ENCODE assay signal across 13 cellular contexts in the genomic region with DNA sequence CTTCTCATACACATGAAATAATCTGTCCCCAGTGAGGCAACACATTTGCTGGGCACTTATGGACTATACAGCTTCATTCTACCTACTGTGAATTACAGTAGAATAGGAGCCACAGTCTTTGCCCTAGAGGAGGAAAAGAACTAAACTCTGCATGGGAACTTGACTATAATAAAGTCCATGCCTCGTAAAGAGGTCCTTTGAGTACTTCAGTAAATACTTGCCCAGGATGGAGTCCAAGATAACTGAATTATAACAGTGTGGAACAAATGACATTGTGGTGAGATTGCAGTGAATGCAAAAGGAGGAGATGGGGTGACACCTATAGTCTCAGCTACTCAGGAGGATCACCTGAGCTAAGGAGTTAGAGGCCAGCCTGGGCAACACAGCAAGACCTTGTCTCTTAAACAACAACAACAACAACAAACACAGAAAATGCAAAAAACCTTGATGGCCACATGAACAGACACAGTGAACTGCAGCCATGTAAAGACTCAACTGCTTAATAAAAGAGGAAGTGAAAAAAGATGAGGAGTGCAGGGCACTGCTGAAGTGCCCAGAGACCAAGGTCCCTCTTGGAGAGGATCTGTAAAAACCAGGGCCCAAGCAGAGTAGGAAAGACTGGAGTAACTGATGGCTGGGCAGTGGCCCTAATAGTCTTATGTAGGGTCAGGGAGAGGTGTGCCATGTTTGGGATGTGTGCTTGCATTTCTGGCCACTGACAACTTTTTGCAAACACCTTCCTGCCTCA. TPM values are rescaled to one million over a fixed set of nuclear protein-coding genes. Genes with fewer than 3 reads are reported as not detected.
DNase-seq lines count a peak whose midpoint lies in the region; ATAC-seq, FAIRE-seq and TF ChIP-seq lines count a peak whose summit lies in the region.
"Had no signal": no experiment of that assay in that cellular context is flagged by ENCODE, and none has a peak within 500 bp of the region (broad histone marks: within the 10 kb centered on the region; RNA-seq: fewer than 3 reads in every experiment).

No MANE protein-coding gene starts in this region.

- TF ChIP-seq CTCF in DOHH2 (IDR thresholded peaks at IDR 0.05; ENCODE audit: low read depth, low read length, poor library complexity, severe bottlenecking) (no peak), LNCaP clone FGC (IDR thresholded peaks at IDR 0.05; ENCODE audit: control insufficient read depth, extremely low read depth, insufficient read depth) (no peak), colonic mucosa (IDR thresholded peaks at IDR 0.05) (no peak), HepG2 (CRISPR knock-in tag; IDR thresholded peaks at IDR 0.05) (no peak)

- DNase-seq in LNCaP clone FGC (ENCODE audit: low read depth) (peak; percentile 89), colonic mucosa (no peak), HEK293T (ENCODE audit: extremely low spot score) (no peak), HepG2 (ENCODE audit: low spot score) (no peak), HK-2 (ENCODE audit: unreplicated experiment) (no peak), DMS114 treated with DMSO at 0.1 percent for 48 hours (lab: John Stamatoyannopoulos, UW; ENCODE audit: unreplicated experiment) (no peak)
- DNase-seq: activated gamma-delta T cell, midbrain had no signal

- ATAC-seq in GM21515 (IDR thresholded peaks at IDR 0.05; ENCODE audit: unreplicated experiment), result peak; percentile 49
- no peak for ATAC-seq in HepG2

- H4K20me1 ChIP-seq in DOHH2 (ENCODE audit: control insufficient read depth, insufficient read depth, low read depth, low read length) (peaks cover 14% of the 10 kb centered on the region), HepG2 (ENCODE audit: insufficient read depth, low read length) (peaks cover 4% of the 10 kb centered on the region; the same call in 1 of the 2 replicates)

- H3K79me2 ChIP-seq in DOHH2 (ENCODE audit: control insufficient read depth, low read length) (peaks cover 76% of the 10 kb centered on the region), HepG2 (ENCODE audit: insufficient read depth, low read length) (peaks cover 68% of the 10 kb centered on the region)

- intact Hi-C loops in colonic mucosa (cut with DNase I), result no loop called here
- intact Hi-C loops in HepG2 (cut with micrococcal nuclease; ENCODE audit: unreplicated experiment), result no loop called here

- H3K9me2 ChIP-seq in DOHH2 (replicated peaks; ENCODE audit: control insufficient read depth, low read length), result no peaks in the 10 kb centered on the region

- H3K4me2 ChIP-seq in DOHH2 (ENCODE audit: low read length) (peak overlapping the region; percentile 40), HepG2 (ENCODE audit: low read depth, low read length) (no peak overlapping the region)

- no peak for FAIRE-seq in HepG2 (lab: Jason Lieb, UNC)
- FAIRE-seq: colon had no signal

- H3K9ac ChIP-seq in colonic mucosa (ENCODE audit: low read depth in 2 of 2, low read length in 2 of 2) (peak overlapping the region in 1 of 2 donors; percentile 30), HepG2 (ENCODE audit: insufficient read depth, low read depth, low read length) (no peak overlapping the region)

- POLR2A ChIA-PET in HEK293T (lab: Yijun Ruan, JAX) (no interaction called here), HepG2 (lab: Yijun Ruan, JAX) (interaction anchor here (1.3 kb wide), 1 partner anchor 11 kb away, joined by 6 read pairs; no protein-coding TSS in a partner anchor)

- H3K9me3 ChIP-seq in DOHH2 (ENCODE audit: control insufficient read depth, insufficient read depth, low read length) (no peaks in the 10 kb centered on the region), colonic mucosa (no peaks in the 10 kb centered on the region), HepG2 (ENCODE audit: low read length) (no peaks in the 10 kb centered on the region)

- TF ChIP-seq EP300 in HepG2 (IDR thresholded peaks at IDR 0.05; ENCODE audit: low read depth in 2 of 2, low read length in 2 of 2), result no peak
- no peak for TF ChIP-seq EP300 in HepG2 (CRISPR knock-in tag; IDR thresholded peaks at IDR 0.05; ENCODE audit: borderline replicate concordance)

- H3K4me1 ChIP-seq in DOHH2 (ENCODE audit: control insufficient read depth, low read length) (peaks cover 47% of the 10 kb centered on the region), colonic mucosa (peaks cover 43% of the 10 kb centered on the region), HepG2 (ENCODE audit: insufficient read depth, low read length) (peaks cover 51% of the 10 kb centered on the region)

- in situ Hi-C loops in HepG2 (cut with HindIII; ENCODE audit: extremely low pct_ligation_motif_present, low pct_unique_long_range_greater_than_20kb), result no loop called here

- H2AFZ ChIP-seq in HepG2 (ENCODE audit: low read length), result no peak overlapping the region

- CTCF ChIA-PET in HEK293T (lab: Yijun Ruan, JAX) (no interaction called here), HepG2 (lab: Yijun Ruan, JAX; ENCODE audit: low intra/inter-chr PET ratio, low total read pairs) (no interaction called here)

- no peak for TF ChIP-seq RAD21 in HepG2 (CRISPR knock-in tag; IDR thresholded peaks at IDR 0.05)

- BruUV-seq in HepG2 (replicated peaks; lab: Mats Ljungman, UMichigan), result no TSS peak

- TF ChIP-seq POLR2A in HepG2 (IDR thresholded peaks at IDR 0.05; ENCODE audit: insufficient read depth in 1 of 2, low read depth in 2 of 2, low read length in 2 of 2), result no peak

- H3K4me3 ChIP-seq in DOHH2 (ENCODE audit: low read length) (peak overlapping the region; percentile 35), LNCaP clone FGC (ENCODE audit: low read depth, low read length) (no peak overlapping the region), colonic mucosa (no peak overlapping the region), HepG2 (replicated peaks in 1 of 3; ENCODE audit: insufficient read depth in 1 of 3, low read depth in 2 of 3, low read length in 3 of 3) (no peak overlapping the region)
- H3K4me3 ChIP-seq: skin epidermis had no signal

- peaks cover 64% of the 10 kb centered on the region for H3K36me3 ChIP-seq in DOHH2 (ENCODE audit: control insufficient read depth, low read length)
- H3K36me3 ChIP-seq in colonic mucosa, result no peaks in the 10 kb centered on the region
- peaks cover 30 to 58% of the 10 kb centered on the region in 2 experiments for H3K36me3 ChIP-seq in HepG2 (replicated peaks in 1 of 2; ENCODE audit: control insufficient read depth in 1 of 2, insufficient read depth in 2 of 2, low read length in 2 of 2)

- 97% methylated on average over 1 of the region's 1 CpG for WGBS in HepG2 (ENCODE audit: low lambda C conversion rate)

- no peaks in the 10 kb centered on the region for H3K27me3 ChIP-seq in DOHH2 (ENCODE audit: control insufficient read depth, low read length)
- no peaks in the 10 kb centered on the region for H3K27me3 ChIP-seq in colonic mucosa
- no peaks in the 10 kb centered on the region; a peak in 1 of 5 replicates for H3K27me3 ChIP-seq in HepG2 (ENCODE audit: control insufficient read depth in 1 of 2, insufficient read depth in 2 of 2, low read length in 2 of 2)

- H3F3A ChIP-seq in DOHH2 (ENCODE audit: control insufficient read depth, insufficient read depth), result peaks cover 14% of the 10 kb centered on the region

- peak overlapping the region; percentile 35 for H3K27ac ChIP-seq in DOHH2 (ENCODE audit: low read depth, low read length)
- peak overlapping the region; percentile 54 for H3K27ac ChIP-seq in colonic mucosa
- H3K27ac ChIP-seq in HepG2 (ENCODE audit: extremely low read length, insufficient read depth, low read length), result no peak overlapping the region
- H3K27ac ChIP-seq: skin epidermis had no signal

RNA-seq across cellular contexts. Expression of gene MRPS18A, which starts 3.7 kb away (rescaled TPM):
- total RNA-seq in colonic mucosa, result 100 to 1,000 TPM in 1 of 2 donors, 10 to 100 TPM in 1; 83.6 to 120 TPM
- 89.1 and 100 TPM in 2 replicates for total RNA-seq in HepG2 (2016; rRNA removed; fragmentation: Illumina TruSeq; extraction: Trizol)
- 51.0 and 53.1 TPM in 2 replicates for total RNA-seq in HepG2 (2016; cell fraction: cytosol; rRNA removed; fragmentation: Illumina TruSeq; extraction: Trizol; ENCODE audit: low read depth)
- 92.0 and 115 TPM in 2 replicates for total RNA-seq in HepG2 (2016; cell fraction: insoluble cytoplasmic fraction; rRNA removed; fragmentation: Illumina TruSeq; extraction: Trizol)
- total RNA-seq in HepG2 (2016; cell fraction: membrane; rRNA removed; fragmentation: Illumina TruSeq; extraction: Trizol), result 52.2 and 52.5 TPM in 2 replicates
- 44.5 and 50.5 TPM in 2 replicates for total RNA-seq in HepG2 (2016; cell fraction: nucleus; rRNA removed; fragmentation: Illumina TruSeq; extraction: Trizol)
- polyA plus RNA-seq in HepG2 (2011; rRNA removed), result 87.8 and 102 TPM in 2 replicates
- polyA plus RNA-seq in HepG2 (2011; cell fraction: cytosol; rRNA removed), result 108 and 150 TPM in 2 replicates
- polyA plus RNA-seq in HepG2 (2011; cell fraction: nucleus; rRNA removed), result 43.7 and 43.9 TPM in 2 replicates
- polyA plus RNA-seq in HepG2 (2012), result 56.6 and 66.1 TPM in 2 replicates
- 59.0 and 63.6 TPM in 2 replicates for polyA plus RNA-seq in HepG2 (2016; cell fraction: cytosol; fragmentation: Illumina TruSeq; extraction: Trizol; ENCODE audit: low read depth)
- 121 and 138 TPM in 2 replicates for polyA plus RNA-seq in HepG2 (2016; cell fraction: insoluble cytoplasmic fraction; fragmentation: Illumina TruSeq; extraction: Trizol; ENCODE audit: low read depth)
- polyA plus RNA-seq in HepG2 (2016; cell fraction: membrane; fragmentation: Illumina TruSeq; extraction: Trizol; ENCODE audit: low read depth), result 49.5 and 50.7 TPM in 2 replicates
- polyA plus RNA-seq in HepG2 (2016; cell fraction: nucleus; fragmentation: Illumina TruSeq; extraction: Trizol; ENCODE audit: insufficient read depth, low read depth), result 49.3 and 56.1 TPM in 2 replicates
- polyA minus RNA-seq in HepG2 (2011; rRNA and poly(A)+ RNA removed; ENCODE audit: low replicate concordance), result 146 and 147 TPM in 2 replicates
- 32.4 and 35.6 TPM in 2 replicates for polyA minus RNA-seq in HepG2 (2011; cell fraction: cytosol; rRNA and poly(A)+ RNA removed)
- 65.1 and 66.4 TPM in 2 replicates for polyA minus RNA-seq in HepG2 (2011; cell fraction: nucleus; rRNA and poly(A)+ RNA removed)

RNA-seq across cellular contexts. Expression of gene RSPH9, which starts 39.0 kb away (rescaled TPM):
- total RNA-seq in colonic mucosa (not detected), HepG2 (2016; rRNA removed; fragmentation: Illumina TruSeq; extraction: Trizol) (0.04 TPM in 1 of 2 replicates, not detected in the other)
- not detected in 2 replicates for total RNA-seq in HepG2 (2016; cell fraction: cytosol; rRNA removed; fragmentation: Illumina TruSeq; extraction: Trizol; ENCODE audit: low read depth)
- total RNA-seq in HepG2 (2016; cell fraction: insoluble cytoplasmic fraction; rRNA removed; fragmentation: Illumina TruSeq; extraction: Trizol), result not detected in 2 replicates
- total RNA-seq in HepG2 (2016; cell fraction: membrane; rRNA removed; fragmentation: Illumina TruSeq; extraction: Trizol), result not detected in 2 replicates
- total RNA-seq in HepG2 (2016; cell fraction: nucleus; rRNA removed; fragmentation: Illumina TruSeq; extraction: Trizol), result not detected in 2 replicates
- polyA plus RNA-seq in HepG2 (2011; rRNA removed), result not detected in 2 replicates
- polyA plus RNA-seq in HepG2 (2011; cell fraction: cytosol; rRNA removed), result not detected in 2 replicates
- 0.10 TPM in 1 of 2 replicates, not detected in the other for polyA plus RNA-seq in HepG2 (2011; cell fraction: nucleus; rRNA removed)
- polyA plus RNA-seq in HepG2 (2012), result 0.15 and 0.40 TPM in 2 replicates
- polyA plus RNA-seq in HepG2 (2016; cell fraction: cytosol; fragmentation: Illumina TruSeq; extraction: Trizol; ENCODE audit: low read depth), result not detected in 2 replicates
- not detected in 2 replicates for polyA plus RNA-seq in HepG2 (2016; cell fraction: insoluble cytoplasmic fraction; fragmentation: Illumina TruSeq; extraction: Trizol; ENCODE audit: low read depth)
- not detected in 2 replicates for polyA plus RNA-seq in HepG2 (2016; cell fraction: membrane; fragmentation: Illumina TruSeq; extraction: Trizol; ENCODE audit: low read depth)
- polyA plus RNA-seq in HepG2 (2016; cell fraction: nucleus; fragmentation: Illumina TruSeq; extraction: Trizol; ENCODE audit: insufficient read depth, low read depth), result not detected in 2 replicates
- polyA minus RNA-seq in HepG2 (2011; rRNA and poly(A)+ RNA removed; ENCODE audit: low replicate concordance), result not detected in 2 replicates
- polyA minus RNA-seq in HepG2 (2011; cell fraction: cytosol; rRNA and poly(A)+ RNA removed), result not detected in 2 replicates
- not detected in 2 replicates for polyA minus RNA-seq in HepG2 (2011; cell fraction: nucleus; rRNA and poly(A)+ RNA removed)
- total RNA-seq: T-helper 2 cell treated with Interferon-gamma antibody and Interleukin-4, amounts not matched to agents 100 ng/mL and 5 ng/mL, for 36 hours had no signal

RNA-seq across cellular contexts. Expression of gene MAD2L1BP, which starts 48.2 kb away (rescaled TPM):
- total RNA-seq in colonic mucosa, result 10 to 100 TPM; 47.7 to 48.8 TPM
- total RNA-seq in HepG2 (2016; rRNA removed; fragmentation: Illumina TruSeq; extraction: Trizol), result 54.2 and 69.8 TPM in 2 replicates
- total RNA-seq in HepG2 (2016; cell fraction: cytosol; rRNA removed; fragmentation: Illumina TruSeq; extraction: Trizol; ENCODE audit: low read depth), result 19.9 and 20.6 TPM in 2 replicates
- total RNA-seq in HepG2 (2016; cell fraction: insoluble cytoplasmic fraction; rRNA removed; fragmentation: Illumina TruSeq; extraction: Trizol), result 51.2 and 74.6 TPM in 2 replicates
- 31.1 and 31.4 TPM in 2 replicates for total RNA-seq in HepG2 (2016; cell fraction: membrane; rRNA removed; fragmentation: Illumina TruSeq; extraction: Trizol)
- 23.1 and 28.7 TPM in 2 replicates for total RNA-seq in HepG2 (2016; cell fraction: nucleus; rRNA removed; fragmentation: Illumina TruSeq; extraction: Trizol)
- polyA plus RNA-seq in HepG2 (2011; rRNA removed), result 55.5 and 57.8 TPM in 2 replicates
- 66.7 and 73.3 TPM in 2 replicates for polyA plus RNA-seq in HepG2 (2011; cell fraction: cytosol; rRNA removed)
- polyA plus RNA-seq in HepG2 (2011; cell fraction: nucleus; rRNA removed), result 28.1 and 41.3 TPM in 2 replicates
- 25.3 and 25.7 TPM in 2 replicates for polyA plus RNA-seq in HepG2 (2012)
- 6.9 and 7.7 TPM in 2 replicates for polyA plus RNA-seq in HepG2 (2016; cell fraction: cytosol; fragmentation: Illumina TruSeq; extraction: Trizol; ENCODE audit: low read depth)
- 65.0 and 72.9 TPM in 2 replicates for polyA plus RNA-seq in HepG2 (2016; cell fraction: insoluble cytoplasmic fraction; fragmentation: Illumina TruSeq; extraction: Trizol; ENCODE audit: low read depth)
- 10.2 and 12.3 TPM in 2 replicates for polyA plus RNA-seq in HepG2 (2016; cell fraction: membrane; fragmentation: Illumina TruSeq; extraction: Trizol; ENCODE audit: low read depth)
- polyA plus RNA-seq in HepG2 (2016; cell fraction: nucleus; fragmentation: Illumina TruSeq; extraction: Trizol; ENCODE audit: insufficient read depth, low read depth), result 46.3 and 54.1 TPM in 2 replicates
- polyA minus RNA-seq in HepG2 (2011; rRNA and poly(A)+ RNA removed; ENCODE audit: low replicate concordance), result 61.4 and 71.9 TPM in 2 replicates
- 21.1 and 25.8 TPM in 2 replicates for polyA minus RNA-seq in HepG2 (2011; cell fraction: cytosol; rRNA and poly(A)+ RNA removed)
- polyA minus RNA-seq in HepG2 (2011; cell fraction: nucleus; rRNA and poly(A)+ RNA removed), result 13.6 and 19.1 TPM in 2 replicates

RNA-seq across cellular contexts. Expression of gene GTPBP2, which starts 54.8 kb away (rescaled TPM):
- total RNA-seq in colonic mucosa (10 to 100 TPM; 50.0 to 51.7 TPM), HepG2 (2016; rRNA removed; fragmentation: Illumina TruSeq; extraction: Trizol) (12.6 and 26.9 TPM in 2 replicates)
- total RNA-seq in HepG2 (2016; cell fraction: cytosol; rRNA removed; fragmentation: Illumina TruSeq; extraction: Trizol; ENCODE audit: low read depth), result 7.3 and 7.5 TPM in 2 replicates
- 12.6 and 27.4 TPM in 2 replicates for total RNA-seq in HepG2 (2016; cell fraction: insoluble cytoplasmic fraction; rRNA removed; fragmentation: Illumina TruSeq; extraction: Trizol)
- total RNA-seq in HepG2 (2016; cell fraction: membrane; rRNA removed; fragmentation: Illumina TruSeq; extraction: Trizol), result 12.6 and 13.7 TPM in 2 replicates
- total RNA-seq in HepG2 (2016; cell fraction: nucleus; rRNA removed; fragmentation: Illumina TruSeq; extraction: Trizol), result 33.1 and 38.3 TPM in 2 replicates
- 88.2 and 125 TPM in 2 replicates for polyA plus RNA-seq in HepG2 (2011; rRNA removed)
- polyA plus RNA-seq in HepG2 (2011; cell fraction: cytosol; rRNA removed), result 63.6 and 70.6 TPM in 2 replicates
- polyA plus RNA-seq in HepG2 (2011; cell fraction: nucleus; rRNA removed), result 320 and 379 TPM in 2 replicates
- 47.9 and 57.6 TPM in 2 replicates for polyA plus RNA-seq in HepG2 (2012)
- 3.6 and 4.1 TPM in 2 replicates for polyA plus RNA-seq in HepG2 (2016; cell fraction: cytosol; fragmentation: Illumina TruSeq; extraction: Trizol; ENCODE audit: low read depth)
- polyA plus RNA-seq in HepG2 (2016; cell fraction: insoluble cytoplasmic fraction; fragmentation: Illumina TruSeq; extraction: Trizol; ENCODE audit: low read depth), result 14.0 and 17.9 TPM in 2 replicates
- 9.7 and 10.2 TPM in 2 replicates for polyA plus RNA-seq in HepG2 (2016; cell fraction: membrane; fragmentation: Illumina TruSeq; extraction: Trizol; ENCODE audit: low read depth)
- polyA plus RNA-seq in HepG2 (2016; cell fraction: nucleus; fragmentation: Illumina TruSeq; extraction: Trizol; ENCODE audit: insufficient read depth, low read depth), result 87.7 and 90.6 TPM in 2 replicates
- polyA minus RNA-seq in HepG2 (2011; rRNA and poly(A)+ RNA removed; ENCODE audit: low replicate concordance), result 115 and 123 TPM in 2 replicates
- polyA minus RNA-seq in HepG2 (2011; cell fraction: cytosol; rRNA and poly(A)+ RNA removed), result 22.8 and 31.0 TPM in 2 replicates
- 91.9 and 126 TPM in 2 replicates for polyA minus RNA-seq in HepG2 (2011; cell fraction: nucleus; rRNA and poly(A)+ RNA removed)
